In genomic region chr3:183937601-183938286, GRCh38 we compare ENCODE assay signal across 1 cellular context.
TF ChIP-seq lines count a peak whose summit lies in the region.

No MANE protein-coding gene starts in this region.

TF ChIP-seq in WTC11, 78 proteins besides CTCF, POLR2A, EP300 and RAD21 (continued from another document):
- TF ChIP-seq PRDM15 (CRISPR knock-in tag; IDR thresholded peaks at IDR 0.05) (no peak), ZNF317 (CRISPR knock-in tag; IDR thresholded peaks at IDR 0.05; ENCODE audit: borderline replicate concordance, low read depth) (no peak)
